37 cellular contexts compared by ENCODE assay signal in the genomic region with DNA sequence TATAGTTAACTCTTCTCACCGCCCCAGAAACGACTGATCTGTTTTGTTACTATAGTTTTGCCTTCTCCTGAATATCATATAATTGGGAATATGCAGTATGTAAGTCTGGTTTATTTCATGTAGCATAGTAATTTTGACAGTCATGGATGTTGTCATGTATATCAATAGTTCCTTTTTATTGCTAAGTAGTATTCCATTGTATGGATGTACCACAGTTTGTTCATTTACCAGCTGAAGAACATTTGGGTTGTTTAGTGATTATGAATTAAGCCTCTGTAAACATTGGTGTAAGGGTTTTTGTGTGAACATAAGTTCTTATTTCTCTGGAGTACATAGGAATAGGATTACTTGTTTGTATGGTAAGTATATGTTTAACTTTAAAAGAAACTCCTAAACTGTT. TPM values are rescaled to one million over a fixed set of nuclear protein-coding genes. Genes with fewer than 3 reads are reported as not detected.
"Had no signal": no experiment of that assay in that cellular context is flagged by ENCODE, and none has a peak within 500 bp of the region (broad histone marks: within the 10 kb centered on the region; RNA-seq: fewer than 3 reads in every experiment).

No MANE protein-coding gene starts in this region.

- H3K27me3 ChIP-seq: MG63 had no signal

- H3K9me3 ChIP-seq: MG63 had no signal

- H3K4me3 ChIP-seq: MG63 had no signal

- H3K36me3 ChIP-seq: MG63 had no signal

- DNase-seq: Karpas-422, Kasumi-1, MG63, MM.1S, MV-4-11, NCI-H1048, NCI-H1092, NCI-H1092 treated with DMSO at 0.1 percent for 48 hours, NCI-H1105, NCI-H1105 treated with DMSO at 0.1 percent for 48 hours, NCI-H1417, NCI-H1417 treated with DMSO at 0.1 percent for 48 hours, NCI-H1436, NCI-H1436 treated with DMSO at 0.1 percent for 48 hours, NCI-H146, NCI-H1694, NCI-H1694 treated with DMSO at 0.1 percent for 48 hours, NCI-H187, NCI-H187 treated with DMSO at 0.1 percent for 48 hours, NCI-H1930, NCI-H2029, NCI-H2029 treated with DMSO at 0.1 percent for 48 hours, NCI-H2081, NCI-H2081 treated with DMSO at 0.1 percent for 48 hours, NCI-H2107, NCI-H2171, NCI-H2171 treated with DMSO at 0.1 percent for 48 hours, NCI-H2227 treated with DMSO at 0.1 percent for 48 hours, NCI-H226, NCI-H345, NCI-H446, NCI-H446 treated with DMSO at 0.1 percent for 48 hours, NCI-H510A, NCI-H510A treated with DMSO at 0.1 percent for 48 hours, NCI-H524 had no signal

RNA-seq across cellular contexts. Expression of a gene that starts 55.5 kb away (rescaled TPM):
- total RNA-seq: LHCN-M2, NCI-H460 had no signal
